Comparison of ENCODE assay signal across 8 cellular contexts in the genomic region with DNA sequence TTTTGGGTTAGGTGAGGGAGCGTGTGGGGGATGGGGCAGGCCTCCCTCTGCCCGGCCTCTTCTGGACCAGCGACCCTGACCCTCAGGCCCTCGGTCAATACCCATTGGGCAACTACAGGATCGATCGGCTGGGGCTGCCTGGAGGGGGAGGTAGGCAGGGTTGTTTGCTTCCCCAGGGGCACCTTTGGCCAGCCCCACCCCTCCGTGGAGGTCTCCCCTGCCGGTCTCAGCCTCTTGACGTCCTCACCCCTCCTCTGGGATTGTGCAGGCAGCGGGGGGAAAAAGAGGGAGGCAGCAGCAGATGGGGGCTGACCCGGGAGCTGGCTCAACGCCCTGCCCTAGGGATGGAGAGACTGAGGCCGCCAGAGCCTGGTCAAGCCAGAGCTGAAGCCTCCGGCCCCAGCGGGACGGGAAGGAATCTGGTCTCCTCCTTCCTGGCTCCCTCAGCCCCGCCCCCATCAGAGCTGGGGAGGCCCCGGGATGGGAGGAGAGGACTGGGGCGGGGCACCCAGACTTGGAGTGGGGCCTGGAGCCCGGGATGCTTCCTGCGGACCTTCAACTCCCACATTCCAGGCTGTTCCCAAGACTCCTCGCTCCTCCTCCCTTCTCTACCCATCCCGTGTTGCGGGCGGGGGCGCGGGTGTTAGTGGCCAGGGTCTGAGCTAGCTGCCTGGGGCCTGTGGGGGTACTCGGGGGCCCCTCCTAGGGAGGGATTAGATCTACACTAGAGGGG. TPM values are rescaled to one million over a fixed set of nuclear protein-coding genes. Genes with fewer than 3 reads are reported as not detected.
DNase-seq lines count a peak whose midpoint lies in the region; ATAC-seq and TF ChIP-seq lines count a peak whose summit lies in the region.

No MANE protein-coding gene starts in this region.

- peak overlapping the region; percentile 98 for H3K18ac ChIP-seq in neuronal stem cell (ENCODE audit: low read length)

- no peaks in the 10 kb centered on the region for H3K36me3 ChIP-seq in SJCRH30
- H3K36me3 ChIP-seq in neuronal stem cell (replicated peaks in 1 of 2; ENCODE audit: control insufficient read depth in 2 of 2, insufficient read depth in 2 of 2, low read length in 2 of 2): no peaks in the 10 kb centered on the region

- peak overlapping the region; percentile 35 for H3K23ac ChIP-seq in neuronal stem cell (ENCODE audit: low read depth, low read length, poor library complexity)

- no peak for ATAC-seq in GM21528 (IDR thresholded peaks at IDR 0.05; ENCODE audit: low FRiP score, unreplicated experiment)
- no peak for ATAC-seq in HG02885 (IDR thresholded peaks at IDR 0.05; ENCODE audit: poor library complexity, unreplicated experiment)
- ATAC-seq in GM21515 (IDR thresholded peaks at IDR 0.05; ENCODE audit: unreplicated experiment): no peak
- ATAC-seq in GM18511 (IDR thresholded peaks at IDR 0.05; ENCODE audit: unreplicated experiment): no peak

- no peak for TF ChIP-seq CTCF in AG09319 (IDR thresholded peaks at IDR 0.05; ENCODE audit: low read depth, low read length)

- H2BK5ac ChIP-seq in neuronal stem cell (ENCODE audit: low read length): peak overlapping the region; percentile 73

- H4K91ac ChIP-seq in neuronal stem cell (ENCODE audit: low read depth, low read length, poor library complexity): peak overlapping the region; percentile 7

- H3K9me3 ChIP-seq in SJCRH30 (replicated peaks) (no peaks in the 10 kb centered on the region), neuronal stem cell (replicated peaks in 1 of 2; ENCODE audit: control insufficient read depth in 2 of 2, insufficient read depth in 1 of 2, low read depth in 1 of 2, low read length in 2 of 2) (no peaks in the 10 kb centered on the region)

- H3K4me2 ChIP-seq in neuronal stem cell (ENCODE audit: insufficient read depth, low read length, poor library complexity, severe bottlenecking): peak overlapping the region; percentile 72

- H3K4me3 ChIP-seq in SJCRH30 (peak overlapping the region; percentile 38), neuronal stem cell (ENCODE audit: low read length in 2 of 2) (peak overlapping the region; percentile 26 to 43)

- peak overlapping the region; percentile 83 for H3K9ac ChIP-seq in neuronal stem cell (ENCODE audit: low read depth, low read length, poor library complexity)

- no peaks in the 10 kb centered on the region for H3K79me1 ChIP-seq in neuronal stem cell (ENCODE audit: low read depth, low read length)

- peak overlapping the region; percentile 14 for H2BK12ac ChIP-seq in neuronal stem cell (ENCODE audit: low read length)

- DNase-seq in AG09319 (ENCODE audit: extremely low read depth, low read depth) (peak; percentile 93), SJCRH30 (peak; percentile 90 to 91), fibroblast of the conjunctiva (ENCODE audit: low read depth) (peak; percentile 91), neuronal stem cell (ENCODE audit: low spot score) (peak; percentile 77)

- H2BK15ac ChIP-seq in neuronal stem cell (ENCODE audit: low read length): peak overlapping the region; percentile 75

- peak overlapping the region; percentile 92 for H2AFZ ChIP-seq in neuronal stem cell (ENCODE audit: low read length)

- no peaks in the 10 kb centered on the region for H3K27me3 ChIP-seq in SJCRH30
- no peaks in the 10 kb centered on the region for H3K27me3 ChIP-seq in neuronal stem cell (ENCODE audit: control insufficient read depth in 3 of 3, insufficient read depth in 3 of 3, low read depth in 1 of 3, low read length in 3 of 3)

- H3K14ac ChIP-seq in neuronal stem cell (ENCODE audit: low read length): no peak overlapping the region

- H4K8ac ChIP-seq in neuronal stem cell (ENCODE audit: low read depth, low read length): peak overlapping the region; percentile 83

- H2AK5ac ChIP-seq in neuronal stem cell (ENCODE audit: low read depth, low read length): peak overlapping the region; percentile 40

- H3K4me1 ChIP-seq in SJCRH30 (peaks cover 44% of the 10 kb centered on the region), neuronal stem cell (ENCODE audit: control insufficient read depth in 2 of 2, insufficient read depth in 1 of 2, low read depth in 1 of 2, low read length in 2 of 2) (peaks cover 19 to 26% of the 10 kb centered on the region in 2 donors)

- WGBS in neuronal stem cell (ENCODE audit: extremely low coverage in 2 of 2, insufficient read length in 2 of 2, insufficient replicate concordance in 1 of 2), 2 donors: no CpG with 5 or more reads among the region's 28 CpGs

- H3K4ac ChIP-seq in neuronal stem cell (ENCODE audit: low read length): peak overlapping the region; percentile 43

- H2BK120ac ChIP-seq in neuronal stem cell (ENCODE audit: low read depth, low read length): peak overlapping the region; percentile 84

- H3K27ac ChIP-seq in SJCRH30 (peak overlapping the region; percentile 71), neuronal stem cell (replicated peaks; ENCODE audit: low read length) (peak overlapping the region; percentile 94)

RNA-seq across cellular contexts. Expression of gene CDC42EP1, which starts 14.4 kb away (rescaled TPM):
- 11.9 and 12.4 TPM in 2 replicates for total RNA-seq in SJCRH30 (2014; rRNA removed; shearing (Covaris generic))
- 16.9 TPM for polyA plus RNA-seq in neuronal stem cell (2013, experiment 1 of 2)
- 16.2 TPM for polyA plus RNA-seq in neuronal stem cell (2013, experiment 2 of 2)

RNA-seq across cellular contexts. Expression of gene CARD10, which starts 26.7 kb away (rescaled TPM):
- 28.9 and 30.9 TPM in 2 replicates for total RNA-seq in SJCRH30 (2014; rRNA removed; shearing (Covaris generic))
- 4.2 TPM for polyA plus RNA-seq in neuronal stem cell (2013, experiment 1 of 2)
- 4.3 TPM for polyA plus RNA-seq in neuronal stem cell (2013, experiment 2 of 2)

RNA-seq across cellular contexts. Expression of gene LGALS2, which starts 34.0 kb away (rescaled TPM):
- not detected in 2 replicates for total RNA-seq in SJCRH30 (2014; rRNA removed; shearing (Covaris generic))
- polyA plus RNA-seq in neuronal stem cell (2013, experiment 1 of 2): not detected
- not detected for polyA plus RNA-seq in neuronal stem cell (2013, experiment 2 of 2)

RNA-seq across cellular contexts. Expression of gene MFNG, which starts 59.7 kb away (rescaled TPM):
- total RNA-seq in SJCRH30 (2014; rRNA removed; shearing (Covaris generic)): 0.36 and 1.1 TPM in 2 replicates
- 10.5 TPM for polyA plus RNA-seq in neuronal stem cell (2013, experiment 1 of 2)
- 8.0 TPM for polyA plus RNA-seq in neuronal stem cell (2013, experiment 2 of 2)
